In genomic region chr4:165209796-165210195, GRCh38 we compare ENCODE assay signal across 1 cellular context.
TF ChIP-seq lines count a peak whose summit lies in the region.

No MANE protein-coding gene starts in this region.

TF ChIP-seq in SK-N-SH, 30 proteins besides CTCF, POLR2A, EP300 and RAD21 (continued from another document):
- no peak for TF ChIP-seq USF1 (IDR thresholded peaks at IDR 0.05; ENCODE audit: borderline replicate concordance, low read depth)
- no peak for TF ChIP-seq FOXJ3 (CRISPR knock-in tag; IDR thresholded peaks at IDR 0.05)
- TF ChIP-seq TAF1 (IDR thresholded peaks at IDR 0.05; ENCODE audit: borderline replicate concordance, low read depth, low read length), result no peak
- TF ChIP-seq MXI1 (IDR thresholded peaks at IDR 0.05; ENCODE audit: low read depth, low read length), result no peak
- TF ChIP-seq TCF12 (IDR thresholded peaks at IDR 0.05), result no peak
- no peak for TF ChIP-seq USF2 (IDR thresholded peaks at IDR 0.05; ENCODE audit: borderline replicate concordance, low read depth, low read length)
